In the genomic region with DNA sequence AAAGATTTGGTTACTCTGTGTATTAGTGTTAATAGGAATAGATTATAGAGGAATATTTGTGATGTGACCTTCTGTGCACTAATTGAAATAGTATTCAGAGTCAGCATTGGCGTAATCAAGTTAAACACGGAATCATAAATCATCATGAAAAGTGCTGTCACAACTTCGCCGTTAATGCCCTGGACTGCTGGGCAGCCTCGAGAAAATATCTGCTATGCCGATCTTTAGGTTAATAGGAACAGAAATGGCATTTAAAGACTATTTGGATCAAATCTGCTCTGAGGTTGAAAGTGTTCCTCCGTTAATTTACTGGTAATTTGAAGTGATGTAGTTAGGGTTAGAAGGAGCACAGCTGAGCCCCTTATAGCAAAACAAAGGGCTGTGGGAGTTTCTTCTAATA, we compare ENCODE assay signal across 14 cellular contexts.
"Had no signal": no experiment of that assay in that cellular context is flagged by ENCODE, and none has a peak within 500 bp of the region (broad histone marks: within the 10 kb centered on the region; RNA-seq: fewer than 3 reads in every experiment).

No MANE protein-coding gene starts in this region.

- H3K36me3 ChIP-seq: brain microvascular endothelial cell, prostate gland had no signal

- H3K27ac Mint-ChIP-seq: memory B cell; natural killer cell treated with Interleukin-12 subunit alpha and Interleukin-12 subunit beta and Interleukin-15 and Interleukin-18, amount 100 ng/mL, for 72 hours; stimulated activated naive CD8-positive, alpha-beta T cell treated with anti-CD3 and anti-CD28 coated beads, Interleukin-15, amount 100 ng/mL, for 72 hours; T-helper 2 cell treated with Interferon-gamma antibody and Interleukin-4, amounts not matched to agents 5 μg/mL and 100 μg/mL, for 36 hours had no signal

- H3K36me3 Mint-ChIP-seq: memory B cell; natural killer cell treated with Interleukin-12 subunit alpha and Interleukin-12 subunit beta and Interleukin-15 and Interleukin-18, amount 100 ng/mL, for 72 hours had no signal

- H3K4me1 Mint-ChIP-seq: memory B cell; stimulated activated naive CD8-positive, alpha-beta T cell treated with anti-CD3 and anti-CD28 coated beads, Interleukin-15, amount 100 ng/mL, for 72 hours had no signal

- H3K27me3 Mint-ChIP-seq: memory B cell; natural killer cell treated with Interleukin-12 subunit alpha and Interleukin-12 subunit beta and Interleukin-15 and Interleukin-18, amount 100 ng/mL, for 72 hours; stimulated activated naive CD8-positive, alpha-beta T cell treated with anti-CD3 and anti-CD28 coated beads, Interleukin-15, amount 100 ng/mL, for 72 hours had no signal

- H3K4me3 Mint-ChIP-seq: memory B cell; natural killer cell treated with Interleukin-12 subunit alpha and Interleukin-12 subunit beta and Interleukin-15 and Interleukin-18, amount 100 ng/mL, for 72 hours; stimulated activated naive CD8-positive, alpha-beta T cell treated with anti-CD3 and anti-CD28 coated beads, Interleukin-15, amount 100 ng/mL, for 72 hours; T-helper 2 cell treated with Interferon-gamma antibody and Interleukin-4, amounts not matched to agents 5 μg/mL and 100 μg/mL, for 36 hours had no signal

- H3K4me1 ChIP-seq: prostate gland, testis had no signal

- H3K9me3 ChIP-seq: prostate gland, testis had no signal

- H3K27ac ChIP-seq: brain microvascular endothelial cell, prostate gland, testis had no signal

- H3K4me3 ChIP-seq: prostate gland had no signal

- H3K27me3 ChIP-seq: brain microvascular endothelial cell, testis had no signal

- DNase-seq: activated naive CD4-positive, alpha-beta T cell treated with anti-CD3 and anti-CD28 coated beads, Interleukin-2, amount 50 U/mL, for 16 hours; activated T-cell treated with anti-CD3 and anti-CD28 coated beads, Interleukin-2, amount 50 U/mL, for 1 hour; amniotic stem cell; brain microvascular endothelial cell; hypothalamus; left colon; occipital lobe; stimulated activated CD4-positive, alpha-beta T cell treated with anti-CD3 and anti-CD28 coated beads, Interleukin-4, amount 100 ng/mL, for 24 hours; stimulated activated naive CD8-positive, alpha-beta T cell treated with anti-CD3 and anti-CD28 coated beads, Interleukin-15, amount 100 ng/mL, for 72 hours; testis had no signal

- H3K9me3 Mint-ChIP-seq: memory B cell; stimulated activated naive CD8-positive, alpha-beta T cell treated with anti-CD3 and anti-CD28 coated beads, Interleukin-15, amount 100 ng/mL, for 72 hours; T-helper 2 cell treated with Interferon-gamma antibody and Interleukin-4, amounts not matched to agents 5 μg/mL and 100 μg/mL, for 36 hours had no signal
